Comparison of ENCODE assay signal across 1 cellular context in the genomic region with DNA sequence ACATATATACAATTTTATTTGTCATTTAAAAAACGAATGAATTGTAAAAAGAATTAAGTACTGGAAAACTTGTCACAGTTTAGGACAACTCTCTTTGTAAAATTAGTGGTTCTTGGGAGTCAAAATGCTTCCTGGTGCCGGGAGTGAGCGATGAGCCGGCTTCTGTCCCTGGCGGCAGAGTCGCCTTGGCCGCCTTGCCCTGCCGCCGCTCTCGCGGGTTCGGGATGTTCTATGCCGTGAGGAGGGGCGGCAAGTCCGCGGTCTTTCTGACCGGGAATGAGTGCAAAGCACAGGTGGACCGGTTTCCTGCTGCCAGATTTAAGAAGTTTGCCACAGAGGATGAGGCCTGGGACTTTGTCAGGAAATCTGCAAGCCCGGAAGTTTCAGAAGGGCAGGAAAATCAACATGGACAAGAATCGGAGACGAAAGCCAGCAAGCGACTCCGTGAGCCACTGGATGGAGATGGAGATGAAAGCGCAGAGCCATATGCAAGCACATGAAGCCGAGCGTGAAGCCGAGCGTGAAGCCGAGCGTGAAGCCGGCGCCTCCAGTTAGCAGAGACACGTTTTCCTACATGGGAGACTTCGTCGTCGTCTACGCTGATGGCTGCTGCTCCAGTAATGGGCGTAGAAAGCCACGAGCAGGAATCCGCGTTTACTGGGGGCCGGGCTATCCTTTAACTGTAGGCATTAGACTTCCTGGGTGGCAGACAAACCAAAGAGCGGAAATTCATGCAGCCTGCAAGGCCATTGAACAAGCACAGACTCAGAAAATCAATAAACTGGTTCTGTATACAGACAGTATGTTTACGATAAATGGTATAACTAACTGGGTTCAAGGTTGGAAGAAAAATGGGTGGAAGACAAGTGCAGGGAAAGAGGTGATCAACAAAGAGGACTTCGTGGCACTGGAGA.
TF ChIP-seq lines count a peak whose summit lies in the region.
"Not testable (repeated sequence)": the region's sequence is repeated elsewhere in the genome, so short reads cannot be mapped to it uniquely, and the experiment has no call there.

No MANE protein-coding gene starts in this region.

TF ChIP-seq in HepG2, 621 proteins besides CTCF, POLR2A, EP300 and RAD21 (continues in another document):
- TF ChIP-seq KAT2B (IDR thresholded peaks at IDR 0.05; ENCODE audit: borderline replicate concordance, low read depth, low read length) (0 out of 2 replicates have a peak, but pooled peaks have one; percentile 17), SOX13 (CRISPR knock-in tag; conservative IDR thresholded peaks at IDR 0.05 in 1 of 2, IDR thresholded peaks at IDR 0.05 in 1 of 2) (peak in 1 of 2 experiments; percentile 28; a peak in 1 of 4 replicates), NR2F6 (CRISPR knock-in tag; IDR thresholded peaks at IDR 0.05) (peak; percentile 16; the same call in 1 of the 2 replicates), ONECUT2 (CRISPR knock-in tag; IDR thresholded peaks at IDR 0.05) (peak; percentile 93), ELF1 (CRISPR knock-in tag; IDR thresholded peaks at IDR 0.05) (peak; percentile 45), RXRB (CRISPR knock-in tag; IDR thresholded peaks at IDR 0.05; ENCODE audit: borderline replicate concordance) (peak; percentile 77), GABPA (CRISPR knock-in tag; IDR thresholded peaks at IDR 0.05; ENCODE audit: low read depth) (peak; percentile 66), TCF7 (IDR thresholded peaks at IDR 0.05; ENCODE audit: low read depth) (0 out of 2 replicates have a peak, but pooled peaks have one; percentile 9), MEF2D (CRISPR knock-in tag; IDR thresholded peaks at IDR 0.05) (0 out of 2 replicates have a peak, but pooled peaks have one; percentile 49), SALL1 (CRISPR knock-in tag; IDR thresholded peaks at IDR 0.05) (peak; percentile 52), ZMYM4 (CRISPR knock-in tag; IDR thresholded peaks at IDR 0.05) (peak; percentile 58; the same call in 1 of the 2 replicates), BCL6 (CRISPR knock-in tag; IDR thresholded peaks at IDR 0.05) (0 out of 2 replicates have a peak, but pooled peaks have one; percentile 55), CHD2 (IDR thresholded peaks at IDR 0.05; ENCODE audit: low read depth, low read length) (peak; percentile 22; the same call in 1 of the 2 replicates), FOXA3 (CRISPR knock-in tag; IDR thresholded peaks at IDR 0.05) (peak; percentile 64), GATAD1 (CRISPR knock-in tag; IDR thresholded peaks at IDR 0.05) (0 out of 2 replicates have a peak, but pooled peaks have one; percentile 17), SMAD3 (CRISPR knock-in tag; IDR thresholded peaks at IDR 0.05) (0 out of 2 replicates have a peak, but pooled peaks have one; percentile 41), HDAC1 (CRISPR knock-in tag; IDR thresholded peaks at IDR 0.05) (peak; percentile 33; the same call in 1 of the 2 replicates), SOX6 (CRISPR knock-in tag; IDR thresholded peaks at IDR 0.05) (peak; percentile 62), ZNF607 (CRISPR knock-in tag; IDR thresholded peaks at IDR 0.05; ENCODE audit: borderline replicate concordance) (peak; percentile 45; the same call in 1 of the 2 replicates)
- TF ChIP-seq, protein P1, sequence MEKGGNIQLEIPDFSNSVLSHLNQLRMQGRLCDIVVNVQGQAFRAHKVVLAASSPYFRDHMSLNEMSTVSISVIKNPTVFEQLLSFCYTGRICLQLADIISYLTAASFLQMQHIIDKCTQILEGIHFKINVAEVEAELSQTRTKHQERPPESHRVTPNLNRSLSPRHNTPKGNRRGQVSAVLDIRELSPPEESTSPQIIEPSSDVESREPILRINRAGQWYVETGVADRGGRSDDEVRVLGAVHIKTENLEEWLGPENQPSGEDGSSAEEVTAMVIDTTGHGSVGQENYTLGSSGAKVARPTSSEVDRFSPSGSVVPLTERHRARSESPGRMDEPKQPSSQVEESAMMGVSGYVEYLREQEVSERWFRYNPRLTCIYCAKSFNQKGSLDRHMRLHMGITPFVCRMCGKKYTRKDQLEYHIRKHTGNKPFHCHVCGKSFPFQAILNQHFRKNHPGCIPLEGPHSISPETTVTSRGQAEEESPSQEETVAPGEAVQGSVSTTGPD (CRISPR knock-in tag; IDR thresholded peaks at IDR 0.05): peak; percentile 84; the same call in 1 of the 2 replicates
- not testable (repeated sequence) for TF ChIP-seq SOX13 (IDR thresholded peaks at IDR 0.05); NR2F6 (IDR thresholded peaks at IDR 0.05); GABPA (IDR thresholded peaks at IDR 0.05; ENCODE audit: low read depth, low read length); SOX6 (IDR thresholded peaks at IDR 0.05)
- TF ChIP-seq, protein P2, sequence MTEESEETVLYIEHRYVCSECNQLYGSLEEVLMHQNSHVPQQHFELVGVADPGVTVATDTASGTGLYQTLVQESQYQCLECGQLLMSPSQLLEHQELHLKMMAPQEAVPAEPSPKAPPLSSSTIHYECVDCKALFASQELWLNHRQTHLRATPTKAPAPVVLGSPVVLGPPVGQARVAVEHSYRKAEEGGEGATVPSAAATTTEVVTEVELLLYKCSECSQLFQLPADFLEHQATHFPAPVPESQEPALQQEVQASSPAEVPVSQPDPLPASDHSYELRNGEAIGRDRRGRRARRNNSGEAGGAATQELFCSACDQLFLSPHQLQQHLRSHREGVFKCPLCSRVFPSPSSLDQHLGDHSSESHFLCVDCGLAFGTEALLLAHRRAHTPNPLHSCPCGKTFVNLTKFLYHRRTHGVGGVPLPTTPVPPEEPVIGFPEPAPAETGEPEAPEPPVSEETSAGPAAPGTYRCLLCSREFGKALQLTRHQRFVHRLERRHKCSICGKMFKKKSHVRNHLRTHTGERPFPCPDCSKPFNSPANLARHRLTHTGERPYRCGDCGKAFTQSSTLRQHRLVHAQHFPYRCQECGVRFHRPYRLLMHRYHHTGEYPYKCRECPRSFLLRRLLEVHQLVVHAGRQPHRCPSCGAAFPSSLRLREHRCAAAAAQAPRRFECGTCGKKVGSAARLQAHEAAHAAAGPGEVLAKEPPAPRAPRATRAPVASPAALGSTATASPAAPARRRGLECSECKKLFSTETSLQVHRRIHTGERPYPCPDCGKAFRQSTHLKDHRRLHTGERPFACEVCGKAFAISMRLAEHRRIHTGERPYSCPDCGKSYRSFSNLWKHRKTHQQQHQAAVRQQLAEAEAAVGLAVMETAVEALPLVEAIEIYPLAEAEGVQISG (CRISPR knock-in tag; IDR thresholded peaks at IDR 0.05): 0 out of 2 replicates have a peak, but pooled peaks have one; percentile 20
- TF ChIP-seq, protein P3, sequence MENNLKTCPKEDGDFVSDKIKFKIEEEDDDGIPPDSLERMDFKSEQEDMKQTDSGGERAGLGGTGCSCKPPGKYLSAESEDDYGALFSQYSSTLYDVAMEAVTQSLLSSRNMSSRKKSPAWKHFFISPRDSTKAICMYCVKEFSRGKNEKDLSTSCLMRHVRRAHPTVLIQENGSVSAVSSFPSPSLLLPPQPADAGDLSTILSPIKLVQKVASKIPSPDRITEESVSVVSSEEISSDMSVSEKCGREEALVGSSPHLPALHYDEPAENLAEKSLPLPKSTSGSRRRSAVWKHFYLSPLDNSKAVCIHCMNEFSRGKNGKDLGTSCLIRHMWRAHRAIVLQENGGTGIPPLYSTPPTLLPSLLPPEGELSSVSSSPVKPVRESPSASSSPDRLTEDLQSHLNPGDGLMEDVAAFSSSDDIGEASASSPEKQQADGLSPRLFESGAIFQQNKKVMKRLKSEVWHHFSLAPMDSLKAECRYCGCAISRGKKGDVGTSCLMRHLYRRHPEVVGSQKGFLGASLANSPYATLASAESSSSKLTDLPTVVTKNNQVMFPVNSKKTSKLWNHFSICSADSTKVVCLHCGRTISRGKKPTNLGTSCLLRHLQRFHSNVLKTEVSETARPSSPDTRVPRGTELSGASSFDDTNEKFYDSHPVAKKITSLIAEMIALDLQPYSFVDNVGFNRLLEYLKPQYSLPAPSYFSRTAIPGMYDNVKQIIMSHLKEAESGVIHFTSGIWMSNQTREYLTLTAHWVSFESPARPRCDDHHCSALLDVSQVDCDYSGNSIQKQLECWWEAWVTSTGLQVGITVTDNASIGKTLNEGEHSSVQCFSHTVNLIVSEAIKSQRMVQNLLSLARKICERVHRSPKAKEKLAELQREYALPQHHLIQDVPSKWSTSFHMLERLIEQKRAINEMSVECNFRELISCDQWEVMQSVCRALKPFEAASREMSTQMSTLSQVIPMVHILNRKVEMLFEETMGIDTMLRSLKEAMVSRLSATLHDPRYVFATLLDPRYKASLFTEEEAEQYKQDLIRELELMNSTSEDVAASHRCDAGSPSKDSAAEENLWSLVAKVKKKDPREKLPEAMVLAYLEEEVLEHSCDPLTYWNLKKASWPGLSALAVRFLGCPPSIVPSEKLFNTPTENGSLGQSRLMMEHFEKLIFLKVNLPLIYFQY (CRISPR knock-in tag; IDR thresholded peaks at IDR 0.05; ENCODE audit: borderline replicate concordance): peak; percentile 88; the same call in 1 of the 2 replicates
- TF ChIP-seq, protein P4, sequence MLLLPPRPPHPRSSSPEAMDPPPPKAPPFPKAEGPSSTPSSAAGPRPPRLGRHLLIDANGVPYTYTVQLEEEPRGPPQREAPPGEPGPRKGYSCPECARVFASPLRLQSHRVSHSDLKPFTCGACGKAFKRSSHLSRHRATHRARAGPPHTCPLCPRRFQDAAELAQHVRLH (CRISPR knock-in tag; IDR thresholded peaks at IDR 0.05; ENCODE audit: borderline replicate concordance, low read depth): peak; percentile 57; the same call in 1 of the 2 replicates
- TF ChIP-seq, protein P5, sequence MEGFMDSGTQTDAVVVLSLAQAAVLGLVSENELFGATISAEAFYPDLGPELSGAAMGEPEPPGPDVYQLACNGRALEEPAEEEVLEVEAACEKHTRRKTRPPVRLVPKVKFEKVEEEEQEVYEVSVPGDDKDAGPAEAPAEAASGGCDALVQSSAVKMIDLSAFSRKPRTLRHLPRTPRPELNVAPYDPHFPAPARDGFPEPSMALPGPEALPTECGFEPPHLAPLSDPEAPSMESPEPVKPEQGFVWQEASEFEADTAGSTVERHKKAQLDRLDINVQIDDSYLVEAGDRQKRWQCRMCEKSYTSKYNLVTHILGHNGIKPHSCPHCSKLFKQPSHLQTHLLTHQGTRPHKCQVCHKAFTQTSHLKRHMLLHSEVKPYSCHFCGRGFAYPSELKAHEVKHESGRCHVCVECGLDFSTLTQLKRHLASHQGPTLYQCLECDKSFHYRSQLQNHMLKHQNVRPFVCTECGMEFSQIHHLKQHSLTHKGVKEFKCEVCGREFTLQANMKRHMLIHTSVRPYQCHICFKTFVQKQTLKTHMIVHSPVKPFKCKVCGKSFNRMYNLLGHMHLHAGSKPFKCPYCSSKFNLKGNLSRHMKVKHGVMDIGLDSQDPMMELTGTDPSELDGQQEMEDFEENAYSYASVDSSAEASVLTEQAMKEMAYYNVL (CRISPR knock-in tag; IDR thresholded peaks at IDR 0.05; ENCODE audit: borderline replicate concordance): 0 out of 2 replicates have a peak, but pooled peaks have one; percentile 36
- TF ChIP-seq, protein P6, sequence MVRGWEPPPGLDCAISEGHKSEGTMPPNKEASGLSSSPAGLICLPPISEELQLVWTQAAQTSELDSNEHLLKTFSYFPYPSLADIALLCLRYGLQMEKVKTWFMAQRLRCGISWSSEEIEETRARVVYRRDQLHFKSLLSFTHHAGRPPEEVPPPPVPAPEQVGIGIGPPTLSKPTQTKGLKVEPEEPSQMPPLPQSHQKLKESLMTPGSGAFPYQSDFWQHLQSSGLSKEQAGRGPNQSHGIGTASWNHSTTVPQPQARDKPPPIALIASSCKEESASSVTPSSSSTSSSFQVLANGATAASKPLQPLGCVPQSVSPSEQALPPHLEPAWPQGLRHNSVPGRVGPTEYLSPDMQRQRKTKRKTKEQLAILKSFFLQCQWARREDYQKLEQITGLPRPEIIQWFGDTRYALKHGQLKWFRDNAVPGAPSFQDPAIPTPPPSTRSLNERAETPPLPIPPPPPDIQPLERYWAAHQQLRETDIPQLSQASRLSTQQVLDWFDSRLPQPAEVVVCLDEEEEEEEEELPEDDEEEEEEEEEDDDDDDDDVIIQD (CRISPR knock-in tag; IDR thresholded peaks at IDR 0.05; ENCODE audit: low read depth): peak; percentile 83; the same call in 1 of the 2 replicates
- TF ChIP-seq, protein P7, sequence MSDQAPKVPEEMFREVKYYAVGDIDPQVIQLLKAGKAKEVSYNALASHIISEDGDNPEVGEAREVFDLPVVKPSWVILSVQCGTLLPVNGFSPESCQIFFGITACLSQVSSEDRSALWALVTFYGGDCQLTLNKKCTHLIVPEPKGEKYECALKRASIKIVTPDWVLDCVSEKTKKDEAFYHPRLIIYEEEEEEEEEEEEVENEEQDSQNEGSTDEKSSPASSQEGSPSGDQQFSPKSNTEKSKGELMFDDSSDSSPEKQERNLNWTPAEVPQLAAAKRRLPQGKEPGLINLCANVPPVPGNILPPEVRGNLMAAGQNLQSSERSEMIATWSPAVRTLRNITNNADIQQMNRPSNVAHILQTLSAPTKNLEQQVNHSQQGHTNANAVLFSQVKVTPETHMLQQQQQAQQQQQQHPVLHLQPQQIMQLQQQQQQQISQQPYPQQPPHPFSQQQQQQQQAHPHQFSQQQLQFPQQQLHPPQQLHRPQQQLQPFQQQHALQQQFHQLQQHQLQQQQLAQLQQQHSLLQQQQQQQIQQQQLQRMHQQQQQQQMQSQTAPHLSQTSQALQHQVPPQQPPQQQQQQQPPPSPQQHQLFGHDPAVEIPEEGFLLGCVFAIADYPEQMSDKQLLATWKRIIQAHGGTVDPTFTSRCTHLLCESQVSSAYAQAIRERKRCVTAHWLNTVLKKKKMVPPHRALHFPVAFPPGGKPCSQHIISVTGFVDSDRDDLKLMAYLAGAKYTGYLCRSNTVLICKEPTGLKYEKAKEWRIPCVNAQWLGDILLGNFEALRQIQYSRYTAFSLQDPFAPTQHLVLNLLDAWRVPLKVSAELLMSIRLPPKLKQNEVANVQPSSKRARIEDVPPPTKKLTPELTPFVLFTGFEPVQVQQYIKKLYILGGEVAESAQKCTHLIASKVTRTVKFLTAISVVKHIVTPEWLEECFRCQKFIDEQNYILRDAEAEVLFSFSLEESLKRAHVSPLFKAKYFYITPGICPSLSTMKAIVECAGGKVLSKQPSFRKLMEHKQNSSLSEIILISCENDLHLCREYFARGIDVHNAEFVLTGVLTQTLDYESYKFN (CRISPR knock-in tag; conservative IDR thresholded peaks at IDR 0.05): peak; percentile 73
- TF ChIP-seq, protein P8, sequence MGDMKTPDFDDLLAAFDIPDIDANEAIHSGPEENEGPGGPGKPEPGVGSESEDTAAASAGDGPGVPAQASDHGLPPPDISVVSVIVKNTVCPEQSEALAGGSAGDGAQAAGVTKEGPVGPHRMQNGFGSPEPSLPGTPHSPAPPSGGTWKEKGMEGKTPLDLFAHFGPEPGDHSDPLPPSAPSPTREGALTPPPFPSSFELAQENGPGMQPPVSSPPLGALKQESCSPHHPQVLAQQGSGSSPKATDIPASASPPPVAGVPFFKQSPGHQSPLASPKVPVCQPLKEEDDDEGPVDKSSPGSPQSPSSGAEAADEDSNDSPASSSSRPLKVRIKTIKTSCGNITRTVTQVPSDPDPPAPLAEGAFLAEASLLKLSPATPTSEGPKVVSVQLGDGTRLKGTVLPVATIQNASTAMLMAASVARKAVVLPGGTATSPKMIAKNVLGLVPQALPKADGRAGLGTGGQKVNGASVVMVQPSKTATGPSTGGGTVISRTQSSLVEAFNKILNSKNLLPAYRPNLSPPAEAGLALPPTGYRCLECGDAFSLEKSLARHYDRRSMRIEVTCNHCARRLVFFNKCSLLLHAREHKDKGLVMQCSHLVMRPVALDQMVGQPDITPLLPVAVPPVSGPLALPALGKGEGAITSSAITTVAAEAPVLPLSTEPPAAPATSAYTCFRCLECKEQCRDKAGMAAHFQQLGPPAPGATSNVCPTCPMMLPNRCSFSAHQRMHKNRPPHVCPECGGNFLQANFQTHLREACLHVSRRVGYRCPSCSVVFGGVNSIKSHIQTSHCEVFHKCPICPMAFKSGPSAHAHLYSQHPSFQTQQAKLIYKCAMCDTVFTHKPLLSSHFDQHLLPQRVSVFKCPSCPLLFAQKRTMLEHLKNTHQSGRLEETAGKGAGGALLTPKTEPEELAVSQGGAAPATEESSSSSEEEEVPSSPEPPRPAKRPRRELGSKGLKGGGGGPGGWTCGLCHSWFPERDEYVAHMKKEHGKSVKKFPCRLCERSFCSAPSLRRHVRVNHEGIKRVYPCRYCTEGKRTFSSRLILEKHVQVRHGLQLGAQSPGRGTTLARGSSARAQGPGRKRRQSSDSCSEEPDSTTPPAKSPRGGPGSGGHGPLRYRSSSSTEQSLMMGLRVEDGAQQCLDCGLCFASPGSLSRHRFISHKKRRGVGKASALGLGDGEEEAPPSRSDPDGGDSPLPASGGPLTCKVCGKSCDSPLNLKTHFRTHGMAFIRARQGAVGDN (CRISPR knock-in tag; IDR thresholded peaks at IDR 0.05): peak; percentile 76
